Comparison of ENCODE assay signal across 1 cellular context in the genomic region with DNA sequence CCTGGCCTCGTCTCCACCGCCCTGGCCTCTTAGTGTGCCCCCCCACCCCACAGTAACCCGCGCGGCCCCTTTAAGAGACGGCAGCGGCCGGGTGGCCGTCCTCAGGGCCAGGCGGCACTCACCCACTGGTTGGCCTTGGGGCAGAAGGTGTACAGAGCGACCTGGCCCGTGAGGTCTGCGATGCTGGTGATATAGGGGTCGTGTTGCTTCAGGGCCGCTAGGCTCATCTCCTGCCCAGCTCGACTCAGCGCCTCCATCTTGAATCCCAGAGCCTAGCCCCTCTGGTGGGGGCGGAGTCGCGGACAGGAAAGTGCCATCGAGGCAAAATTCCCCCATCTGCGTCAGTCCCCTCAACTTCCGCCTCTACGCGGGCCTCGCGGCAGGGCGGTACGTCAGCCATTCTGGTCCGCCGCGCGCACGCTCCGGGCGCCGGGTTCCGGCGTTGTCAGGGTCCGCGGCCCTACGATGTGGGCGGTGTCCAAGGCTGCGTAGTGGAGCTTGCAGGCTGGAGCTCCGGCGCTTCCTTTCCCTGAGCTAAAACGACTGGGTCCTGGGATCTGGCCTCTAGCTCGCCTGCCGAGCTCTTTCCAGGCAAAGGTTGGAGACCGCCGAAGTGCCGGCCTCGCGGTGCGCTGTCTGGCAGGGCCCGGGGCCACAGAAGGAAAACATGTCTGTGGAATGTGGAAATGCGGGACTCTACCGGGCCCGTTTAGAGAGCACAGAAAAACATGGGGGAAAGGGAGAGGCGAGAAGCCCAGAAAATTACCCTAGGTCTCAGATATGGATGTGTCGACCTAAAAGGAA.
TF ChIP-seq lines count a peak whose summit lies in the region.

TSS of gene DCP1A (minus strand) at position 283 of the 804 bp plus-strand sequence. CDS start at position 257, 26 bp downstream.

TF ChIP-seq in GM23338, 12 proteins besides CTCF, POLR2A, EP300 and RAD21 (continued from another document):
- no peak for TF ChIP-seq REST (IDR thresholded peaks at IDR 0.05; ENCODE audit: unreplicated experiment)
- peak; percentile 97 for TF ChIP-seq POLR2AphosphoS5 (IDR thresholded peaks at IDR 0.05; ENCODE audit: low read depth)
- no peak for TF ChIP-seq EZH2phosphoT487 (IDR thresholded peaks at IDR 0.05; ENCODE audit: unreplicated experiment)
- no peak for TF ChIP-seq NANOG (IDR thresholded peaks at IDR 0.05; ENCODE audit: borderline replicate concordance)
- TF ChIP-seq, protein P1, sequence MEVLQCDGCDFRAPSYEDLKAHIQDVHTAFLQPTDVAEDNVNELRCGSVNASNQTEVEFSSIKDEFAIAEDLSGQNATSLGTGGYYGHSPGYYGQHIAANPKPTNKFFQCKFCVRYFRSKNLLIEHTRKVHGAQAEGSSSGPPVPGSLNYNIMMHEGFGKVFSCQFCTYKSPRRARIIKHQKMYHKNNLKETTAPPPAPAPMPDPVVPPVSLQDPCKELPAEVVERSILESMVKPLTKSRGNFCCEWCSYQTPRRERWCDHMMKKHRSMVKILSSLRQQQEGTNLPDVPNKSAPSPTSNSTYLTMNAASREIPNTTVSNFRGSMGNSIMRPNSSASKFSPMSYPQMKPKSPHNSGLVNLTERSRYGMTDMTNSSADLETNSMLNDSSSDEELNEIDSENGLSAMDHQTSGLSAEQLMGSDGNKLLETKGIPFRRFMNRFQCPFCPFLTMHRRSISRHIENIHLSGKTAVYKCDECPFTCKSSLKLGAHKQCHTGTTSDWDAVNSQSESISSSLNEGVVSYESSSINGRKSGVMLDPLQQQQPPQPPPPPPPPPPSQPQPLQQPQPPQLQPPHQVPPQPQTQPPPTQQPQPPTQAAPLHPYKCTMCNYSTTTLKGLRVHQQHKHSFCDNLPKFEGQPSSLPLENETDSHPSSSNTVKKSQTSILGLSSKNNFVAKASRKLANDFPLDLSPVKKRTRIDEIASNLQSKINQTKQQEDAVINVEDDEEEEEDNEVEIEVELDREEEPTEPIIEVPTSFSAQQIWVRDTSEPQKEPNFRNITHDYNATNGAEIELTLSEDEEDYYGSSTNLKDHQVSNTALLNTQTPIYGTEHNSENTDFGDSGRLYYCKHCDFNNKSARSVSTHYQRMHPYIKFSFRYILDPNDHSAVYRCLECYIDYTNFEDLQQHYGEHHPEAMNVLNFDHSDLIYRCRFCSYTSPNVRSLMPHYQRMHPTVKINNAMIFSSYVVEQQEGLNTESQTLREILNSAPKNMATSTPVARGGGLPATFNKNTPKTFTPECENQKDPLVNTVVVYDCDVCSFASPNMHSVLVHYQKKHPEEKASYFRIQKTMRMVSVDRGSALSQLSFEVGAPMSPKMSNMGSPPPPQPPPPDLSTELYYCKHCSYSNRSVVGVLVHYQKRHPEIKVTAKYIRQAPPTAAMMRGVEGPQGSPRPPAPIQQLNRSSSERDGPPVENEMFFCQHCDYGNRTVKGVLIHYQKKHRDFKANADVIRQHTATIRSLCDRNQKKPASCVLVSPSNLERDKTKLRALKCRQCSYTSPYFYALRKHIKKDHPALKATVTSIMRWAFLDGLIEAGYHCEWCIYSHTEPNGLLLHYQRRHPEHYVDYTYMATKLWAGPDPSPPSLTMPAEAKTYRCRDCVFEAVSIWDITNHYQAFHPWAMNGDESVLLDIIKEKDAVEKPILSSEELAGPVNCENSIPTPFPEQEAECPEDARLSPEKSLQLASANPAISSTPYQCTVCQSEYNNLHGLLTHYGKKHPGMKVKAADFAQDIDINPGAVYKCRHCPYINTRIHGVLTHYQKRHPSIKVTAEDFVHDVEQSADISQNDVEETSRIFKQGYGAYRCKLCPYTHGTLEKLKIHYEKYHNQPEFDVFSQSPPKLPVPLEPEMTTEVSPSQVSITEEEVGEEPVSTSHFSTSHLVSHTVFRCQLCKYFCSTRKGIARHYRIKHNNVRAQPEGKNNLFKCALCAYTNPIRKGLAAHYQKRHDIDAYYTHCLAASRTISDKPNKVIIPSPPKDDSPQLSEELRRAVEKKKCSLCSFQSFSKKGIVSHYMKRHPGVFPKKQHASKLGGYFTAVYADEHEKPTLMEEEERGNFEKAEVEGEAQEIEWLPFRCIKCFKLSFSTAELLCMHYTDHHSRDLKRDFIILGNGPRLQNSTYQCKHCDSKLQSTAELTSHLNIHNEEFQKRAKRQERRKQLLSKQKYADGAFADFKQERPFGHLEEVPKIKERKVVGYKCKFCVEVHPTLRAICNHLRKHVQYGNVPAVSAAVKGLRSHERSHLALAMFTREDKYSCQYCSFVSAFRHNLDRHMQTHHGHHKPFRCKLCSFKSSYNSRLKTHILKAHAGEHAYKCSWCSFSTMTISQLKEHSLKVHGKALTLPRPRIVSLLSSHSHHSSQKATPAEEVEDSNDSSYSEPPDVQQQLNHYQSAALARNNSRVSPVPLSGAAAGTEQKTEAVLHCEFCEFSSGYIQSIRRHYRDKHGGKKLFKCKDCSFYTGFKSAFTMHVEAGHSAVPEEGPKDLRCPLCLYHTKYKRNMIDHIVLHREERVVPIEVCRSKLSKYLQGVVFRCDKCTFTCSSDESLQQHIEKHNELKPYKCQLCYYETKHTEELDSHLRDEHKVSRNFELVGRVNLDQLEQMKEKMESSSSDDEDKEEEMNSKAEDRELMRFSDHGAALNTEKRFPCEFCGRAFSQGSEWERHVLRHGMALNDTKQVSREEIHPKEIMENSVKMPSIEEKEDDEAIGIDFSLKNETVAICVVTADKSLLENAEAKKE (CRISPR knock-in tag; IDR thresholded peaks at IDR 0.05) = no peak
- TF ChIP-seq, protein P2, sequence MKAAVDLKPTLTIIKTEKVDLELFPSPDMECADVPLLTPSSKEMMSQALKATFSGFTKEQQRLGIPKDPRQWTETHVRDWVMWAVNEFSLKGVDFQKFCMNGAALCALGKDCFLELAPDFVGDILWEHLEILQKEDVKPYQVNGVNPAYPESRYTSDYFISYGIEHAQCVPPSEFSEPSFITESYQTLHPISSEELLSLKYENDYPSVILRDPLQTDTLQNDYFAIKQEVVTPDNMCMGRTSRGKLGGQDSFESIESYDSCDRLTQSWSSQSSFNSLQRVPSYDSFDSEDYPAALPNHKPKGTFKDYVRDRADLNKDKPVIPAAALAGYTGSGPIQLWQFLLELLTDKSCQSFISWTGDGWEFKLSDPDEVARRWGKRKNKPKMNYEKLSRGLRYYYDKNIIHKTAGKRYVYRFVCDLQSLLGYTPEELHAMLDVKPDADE (IDR thresholded peaks at IDR 0.05) = peak; percentile 96
- no peak for TF ChIP-seq STAT1 (IDR thresholded peaks at IDR 0.05; ENCODE audit: unreplicated experiment)
- no peak for TF ChIP-seq JUNB (IDR thresholded peaks at IDR 0.05; ENCODE audit: unreplicated experiment)
- TF ChIP-seq CREB1 (CRISPR knock-in tag; IDR thresholded peaks at IDR 0.05; ENCODE audit: low read depth) = peak; percentile 96
- no peak for TF ChIP-seq EZH2 (IDR thresholded peaks at IDR 0.05; ENCODE audit: low read depth, unreplicated experiment)
- TF ChIP-seq ZNF331 (CRISPR knock-in tag; IDR thresholded peaks at IDR 0.05; ENCODE audit: low read depth) = no peak
TF ChIP-seq in GM23338: peak in this region for 3.
